ENCODE assay signal across 14 cellular contexts in the genomic region with DNA sequence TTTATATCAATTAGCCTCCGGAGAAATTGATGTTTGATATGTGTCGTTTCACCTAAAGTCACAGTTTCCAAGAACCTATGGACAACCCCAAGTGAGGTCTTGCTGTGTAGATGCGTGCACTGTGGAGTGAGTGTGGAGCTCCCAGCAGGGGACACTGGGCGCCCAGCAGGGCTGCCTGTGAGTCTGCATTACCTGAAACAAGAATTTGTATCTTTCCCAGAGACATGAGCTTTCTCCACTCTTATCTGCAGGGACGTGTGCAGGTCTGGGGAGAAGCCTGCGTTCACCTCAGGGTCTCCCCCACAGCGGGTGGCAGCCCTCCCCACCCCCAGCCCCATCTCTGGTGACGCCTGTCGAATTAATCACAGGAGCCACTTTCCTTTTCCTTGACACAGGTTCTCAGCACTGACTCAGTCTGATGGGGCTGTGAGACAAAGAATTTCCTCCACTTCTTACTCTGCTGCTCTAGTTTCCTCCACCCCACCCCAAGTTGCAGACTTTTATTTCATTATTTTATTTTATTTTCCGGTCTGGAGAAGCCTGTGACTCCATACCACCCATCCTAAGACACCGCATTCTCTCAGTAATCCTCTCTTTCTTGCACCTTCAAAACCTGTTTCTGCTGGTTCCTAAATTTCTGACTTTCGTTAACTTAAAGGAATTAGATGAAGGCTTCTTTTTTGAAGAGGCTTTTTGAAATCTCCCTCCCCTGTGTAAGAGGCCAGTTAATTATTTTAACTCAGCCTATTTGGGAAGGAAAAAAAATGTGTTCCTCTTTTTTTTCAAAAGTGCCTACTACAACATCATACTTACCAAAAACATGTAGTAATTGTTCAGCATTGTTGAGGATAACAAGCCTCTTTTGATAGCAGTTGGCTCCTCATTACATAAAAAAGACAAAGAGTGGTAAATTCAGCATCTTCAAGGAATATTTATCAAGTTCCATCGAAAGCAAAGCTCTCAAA. TPM values are rescaled to one million over a fixed set of nuclear protein-coding genes. Genes with fewer than 3 reads are reported as not detected.
DNase-seq lines count a peak whose midpoint lies in the region; ATAC-seq and TF ChIP-seq lines count a peak whose summit lies in the region.
"Had no signal": no experiment of that assay in that cellular context is flagged by ENCODE, and none has a peak within 500 bp of the region (broad histone marks: within the 10 kb centered on the region; RNA-seq: fewer than 3 reads in every experiment).

No MANE protein-coding gene starts in this region.

- no peaks in the 10 kb centered on the region for H3F3A ChIP-seq in GM23338 (replicated peaks; ENCODE audit: low read depth)

- no peaks in the 10 kb centered on the region for H3K36me3 ChIP-seq in GM23338 (ENCODE audit: insufficient read depth)
- H3K36me3 ChIP-seq: gastroesophageal sphincter, left lung, neutrophil, SJCRH30 had no signal

- peak; percentile 64 for ATAC-seq in activated CD8-positive, alpha-beta T cell treated with anti-CD3 and anti-CD28 coated beads for 36 hours
- ATAC-seq in activated CD8-positive, alpha-beta T cell treated with anti-CD3 and anti-CD28 coated beads, Interleukin-2, amount 10 ng/mL, durations not matched to agents 7 days and 5 days: no peak
- ATAC-seq in GM23338 (peak; percentile 29; the same call in 1 of the 3 replicates), HG02623 (IDR thresholded peaks at IDR 0.05; ENCODE audit: unreplicated experiment) (no peak), GM19455 (IDR thresholded peaks at IDR 0.05; ENCODE audit: unreplicated experiment) (no peak)
- peak; percentile 45 to 51 for ATAC-seq in activated T-cell treated with anti-CD3 and anti-CD28 coated beads, Interleukin-2, amount 50 U/mL, for 4 hours
- ATAC-seq: gastroesophageal sphincter, left lung, right cardiac atrium had no signal

- peaks cover 10% of the 10 kb centered on the region for H3K27me3 Mint-ChIP-seq in activated CD8-positive, alpha-beta T cell treated with anti-CD3 and anti-CD28 coated beads for 36 hours
- H3K27me3 Mint-ChIP-seq in activated CD8-positive, alpha-beta T cell treated with anti-CD3 and anti-CD28 coated beads, Interleukin-2, amount 10 ng/mL, durations not matched to agents 7 days and 5 days (ENCODE audit: low read depth): peaks cover 23% of the 10 kb centered on the region
- H3K27me3 Mint-ChIP-seq in GM23338 (ENCODE audit: insufficient read depth, low read depth, poor library complexity) (no peaks in the 10 kb centered on the region), nephron progenitor cell (ENCODE audit: low read depth, poor library complexity) (peaks cover 9% of the 10 kb centered on the region)
- peaks cover 4% of the 10 kb centered on the region for H3K27me3 Mint-ChIP-seq in activated T-cell treated with anti-CD3 and anti-CD28 coated beads, Interleukin-2, amount 50 U/mL, for 4 hours (ENCODE audit: low read depth)

- TF ChIP-seq CTCF in activated CD8-positive, alpha-beta T cell treated with anti-CD3 and anti-CD28 coated beads for 36 hours (IDR thresholded peaks at IDR 0.05): no peak
- TF ChIP-seq CTCF in GM23338 (conservative IDR thresholded peaks at IDR 0.05; ENCODE audit: low read depth in 2 of 2): no peak
- TF ChIP-seq CTCF in nephron progenitor cell (IDR thresholded peaks at IDR 0.05): no peak

- no peaks in the 10 kb centered on the region for H3K79me2 ChIP-seq in GM23338 (replicated peaks; ENCODE audit: insufficient read depth)

- peaks cover 18% of the 10 kb centered on the region for H3K4me1 Mint-ChIP-seq in activated CD8-positive, alpha-beta T cell treated with anti-CD3 and anti-CD28 coated beads for 36 hours (ENCODE audit: low read depth)
- H3K4me1 Mint-ChIP-seq in activated CD8-positive, alpha-beta T cell treated with anti-CD3 and anti-CD28 coated beads, Interleukin-2, amount 10 ng/mL, durations not matched to agents 7 days and 5 days (ENCODE audit: low read depth): peaks cover 31% of the 10 kb centered on the region
- H3K4me1 Mint-ChIP-seq in GM23338: peaks cover 15% of the 10 kb centered on the region
- peaks cover 14% of the 10 kb centered on the region for H3K4me1 Mint-ChIP-seq in activated T-cell treated with anti-CD3 and anti-CD28 coated beads, Interleukin-2, amount 50 U/mL, for 4 hours (ENCODE audit: low read depth)
- peaks cover 46% of the 10 kb centered on the region for H3K4me1 Mint-ChIP-seq in nephron progenitor cell

- no peaks in the 10 kb centered on the region for H3K9me3 Mint-ChIP-seq in activated CD8-positive, alpha-beta T cell treated with anti-CD3 and anti-CD28 coated beads for 36 hours
- no peaks in the 10 kb centered on the region for H3K9me3 Mint-ChIP-seq in activated CD8-positive, alpha-beta T cell treated with anti-CD3 and anti-CD28 coated beads, Interleukin-2, amount 10 ng/mL, durations not matched to agents 7 days and 5 days (ENCODE audit: insufficient read depth)
- H3K9me3 Mint-ChIP-seq in GM23338 (no peaks in the 10 kb centered on the region), nephron progenitor cell (no peaks in the 10 kb centered on the region)
- H3K9me3 Mint-ChIP-seq in activated T-cell treated with anti-CD3 and anti-CD28 coated beads, Interleukin-2, amount 50 U/mL, for 4 hours: no peaks in the 10 kb centered on the region

- intact Hi-C loops in activated CD8-positive, alpha-beta T cell treated with anti-CD3 and anti-CD28 coated beads for 36 hours (cut with micrococcal nuclease): no loop called here

- POLR2A ChIA-PET in activated CD8-positive, alpha-beta T cell treated with anti-CD3 and anti-CD28 coated beads for 36 hours (lab: Charles Lee): no interaction called here
- POLR2A ChIA-PET in activated CD8-positive, alpha-beta T cell treated with anti-CD3 and anti-CD28 coated beads, Interleukin-2, amount 10 ng/mL, durations not matched to agents 7 days and 5 days (lab: Charles Lee): interaction anchor here (9.8 kb wide), 1 partner anchor 17 kb away, joined by 106 read pairs; the partner anchor contains the start of gene INSIG1

- no peaks in the 10 kb centered on the region for H4K20me1 ChIP-seq in GM23338 (replicated peaks; ENCODE audit: insufficient read depth)

- DNase-seq in activated CD8-positive, alpha-beta T cell treated with anti-CD3 and anti-CD28 coated beads for 36 hours: peak; percentile 33
- no peak for DNase-seq in activated CD8-positive, alpha-beta T cell treated with anti-CD3 and anti-CD28 coated beads, Interleukin-2, amount 10 ng/mL, durations not matched to agents 7 days and 5 days
- DNase-seq in GM23338 (ENCODE audit: low spot score) (no peak), nephron progenitor cell (no peak), globus pallidus (ENCODE audit: low spot score) (no peak)
- DNase-seq in activated T-cell treated with anti-CD3 and anti-CD28 coated beads, Interleukin-2, amount 50 U/mL, for 4 hours: no peak
- DNase-seq: left lung, NCI-H1436 treated with DMSO at 0.1 percent for 48 hours, right cardiac atrium, SJCRH30 had no signal

- no peak overlapping the region for H3K27ac Mint-ChIP-seq in activated CD8-positive, alpha-beta T cell treated with anti-CD3 and anti-CD28 coated beads for 36 hours
- no peak overlapping the region for H3K27ac Mint-ChIP-seq in activated CD8-positive, alpha-beta T cell treated with anti-CD3 and anti-CD28 coated beads, Interleukin-2, amount 10 ng/mL, durations not matched to agents 7 days and 5 days
- H3K27ac Mint-ChIP-seq in GM23338: no peak overlapping the region
- peak overlapping the region; percentile 75 for H3K27ac Mint-ChIP-seq in nephron progenitor cell

- CTCF ChIA-PET in activated CD8-positive, alpha-beta T cell treated with anti-CD3 and anti-CD28 coated beads for 36 hours (lab: Charles Lee): interaction anchor here (0.8 kb wide), 1 partner anchor 64 kb away, joined by 3 read pairs; no protein-coding TSS in a partner anchor
- CTCF ChIA-PET in activated CD8-positive, alpha-beta T cell treated with anti-CD3 and anti-CD28 coated beads, Interleukin-2, amount 10 ng/mL, durations not matched to agents 7 days and 5 days (lab: Charles Lee): interaction anchor here (1.3 kb wide), 1 partner anchor 18 kb away, joined by 3 read pairs; no protein-coding TSS in a partner anchor

- no peaks in the 10 kb centered on the region for H3K9me2 ChIP-seq in GM23338 (ENCODE audit: insufficient read depth)

- H3K4me2 ChIP-seq in GM23338: no peak overlapping the region

- H3K27ac ChIP-seq in GM23338 (ENCODE audit: low read depth): no peak overlapping the region
- H3K27ac ChIP-seq: gastroesophageal sphincter, left lung, neutrophil, SJCRH30 had no signal

- H3K36me3 Mint-ChIP-seq in activated CD8-positive, alpha-beta T cell treated with anti-CD3 and anti-CD28 coated beads for 36 hours (ENCODE audit: low read depth): no peaks in the 10 kb centered on the region
- H3K36me3 Mint-ChIP-seq in activated CD8-positive, alpha-beta T cell treated with anti-CD3 and anti-CD28 coated beads, Interleukin-2, amount 10 ng/mL, durations not matched to agents 7 days and 5 days (ENCODE audit: low read depth): no peaks in the 10 kb centered on the region
- H3K36me3 Mint-ChIP-seq in GM23338 (ENCODE audit: low read depth) (no peaks in the 10 kb centered on the region), nephron progenitor cell (ENCODE audit: low read depth) (no peaks in the 10 kb centered on the region)
- no peaks in the 10 kb centered on the region for H3K36me3 Mint-ChIP-seq in activated T-cell treated with anti-CD3 and anti-CD28 coated beads, Interleukin-2, amount 50 U/mL, for 4 hours (ENCODE audit: insufficient read depth)

- peak overlapping the region; percentile 28; the same call in 1 of the 2 replicates for H2AFZ ChIP-seq in GM23338

- no peaks in the 10 kb centered on the region for H3K27me3 ChIP-seq in GM23338 (ENCODE audit: insufficient read depth)

- H3K4me1 ChIP-seq in GM23338 (ENCODE audit: insufficient read depth): peaks cover 7% of the 10 kb centered on the region; the same call in 1 of the 2 replicates
- H3K4me1 ChIP-seq: gastroesophageal sphincter, left lung, SJCRH30 had no signal

- no peak overlapping the region for H3K4me3 Mint-ChIP-seq in activated CD8-positive, alpha-beta T cell treated with anti-CD3 and anti-CD28 coated beads for 36 hours
- H3K4me3 Mint-ChIP-seq in activated CD8-positive, alpha-beta T cell treated with anti-CD3 and anti-CD28 coated beads, Interleukin-2, amount 10 ng/mL, durations not matched to agents 7 days and 5 days: no peak overlapping the region
- H3K4me3 Mint-ChIP-seq in GM23338 (no peak overlapping the region), nephron progenitor cell (no peak overlapping the region)
- H3K4me3 Mint-ChIP-seq in activated T-cell treated with anti-CD3 and anti-CD28 coated beads, Interleukin-2, amount 50 U/mL, for 4 hours: no peak overlapping the region

- no peak overlapping the region for H3K4me3 ChIP-seq in GM23338
- H3K4me3 ChIP-seq: gastroesophageal sphincter, left lung, SJCRH30 had no signal

TF ChIP-seq in GM23338, 12 proteins besides CTCF, POLR2A, EP300 and RAD21 (continues in another document):
- no peak for TF ChIP-seq CREB1 (CRISPR knock-in tag; IDR thresholded peaks at IDR 0.05; ENCODE audit: low read depth)

RNA-seq across cellular contexts. Expression of gene INSIG1, which starts 16.9 kb away (rescaled TPM):
- 10 to 100 TPM; 92.2 to 98.0 TPM for total RNA-seq in activated CD8-positive, alpha-beta T cell treated with anti-CD3 and anti-CD28 coated beads for 36 hours
- 10 to 100 TPM; 83.9 to 89.1 TPM for total RNA-seq in activated CD8-positive, alpha-beta T cell treated with anti-CD3 and anti-CD28 coated beads, Interleukin-2, amount 10 ng/mL, durations not matched to agents 7 days and 5 days
- total RNA-seq in GM23338 (2014; rRNA removed; shearing (Covaris generic)): 106 and 131 TPM in 2 replicates
- 70.3 and 71.5 TPM in 2 replicates for polyA plus RNA-seq in GM23338 (2016; fragmentation: Nextera tagmentation; extraction: Ambion mirVana)
- 10 to 100 TPM; 46.9 to 58.1 (median 47.9) TPM for total RNA-seq in activated T-cell treated with anti-CD3 and anti-CD28 coated beads, Interleukin-2, amount 50 U/mL, for 4 hours

Comparison
In these comparisons a context has a peak if more than half of its experiments do, and no peak if none do; other contexts are left out.
1. ATAC-seq: peak in activated CD8-positive, alpha-beta T cell treated with anti-CD3 and anti-CD28 coated beads for 36 hours (single experiment), GM23338 (single experiment) and activated T-cell treated with anti-CD3 and anti-CD28 coated beads, Interleukin-2, amount 50 U/mL, for 4 hours (2 of 2); none in activated CD8-positive, alpha-beta T cell treated with anti-CD3 and anti-CD28 coated beads, Interleukin-2, amount 10 ng/mL, durations not matched to agents 7 days and 5 days (single experiment), HG02623 (single experiment) and GM19455 (single experiment).